24 cellular contexts compared by ENCODE assay signal in genomic region chr13:40356011-40356410, GRCh38.
"Had no signal": no experiment of that assay in that cellular context is flagged by ENCODE, and none has a peak within 500 bp of the region (broad histone marks: within the 10 kb centered on the region; RNA-seq: fewer than 3 reads in every experiment).

No MANE protein-coding gene starts in this region.

- H3K36me3 ChIP-seq: breast epithelium, gastroesophageal sphincter, heart right ventricle, stomach, suprapubic skin, transverse colon, uterus had no signal

- H3K4me1 ChIP-seq: breast epithelium had no signal

- ATAC-seq: activated T-cell treated with anti-CD3 and anti-CD28 coated beads, Interleukin-2, amount 50 U/mL, for 4 hours; gastroesophageal sphincter; heart right ventricle; mucosa of descending colon; psoas muscle; right cardiac atrium had no signal

- H3K4me3 Mint-ChIP-seq: activated B cell treated with CpG ODN at 0.5 μM for 24 hours; activated CD4-positive, alpha-beta T cell treated with anti-CD3 and anti-CD28 coated beads for 36 hours; activated naive CD8-positive, alpha-beta T cell treated with anti-CD3 and anti-CD28 coated beads for 36 hours; activated T-cell treated with anti-CD3 and anti-CD28 coated beads, Interleukin-2, amount 50 U/mL, for 4 hours; central memory CD8-positive, alpha-beta T cell had no signal

- H3K9me3 ChIP-seq: breast epithelium, gastroesophageal sphincter, heart right ventricle, mucosa of descending colon, psoas muscle, stomach, suprapubic skin, transverse colon, uterus had no signal

- H3K9me3 Mint-ChIP-seq: activated B cell treated with CpG ODN at 0.5 μM for 24 hours; activated T-cell treated with anti-CD3 and anti-CD28 coated beads, Interleukin-2, amount 50 U/mL, for 4 hours; activated T-helper 2 cell treated with anti-CD3 and anti-CD28 coated beads, Interferon-gamma antibody, Interleukin-2, Interleukin-4, amounts not matched to agents 10 μg/mL and 5 μg/mL and 100 μg/mL, durations not matched to agents 14 hours and 24 hours and 36 hours; central memory CD8-positive, alpha-beta T cell had no signal

- H3K27ac ChIP-seq: breast epithelium, epithelial cell of prostate, gastroesophageal sphincter, heart right ventricle, psoas muscle, stomach, suprapubic skin, transverse colon, uterus had no signal

- H3K27me3 Mint-ChIP-seq: activated B cell treated with CpG ODN at 0.5 μM for 24 hours; activated CD4-positive, alpha-beta T cell treated with anti-CD3 and anti-CD28 coated beads for 36 hours; activated naive CD8-positive, alpha-beta T cell treated with anti-CD3 and anti-CD28 coated beads for 36 hours; central memory CD8-positive, alpha-beta T cell had no signal

- DNase-seq: activated B cell treated with CpG ODN at 0.5 μM for 24 hours; activated CD4-positive, alpha-beta T cell treated with anti-CD3 and anti-CD28 coated beads, Interleukin-2, amount 50 U/mL, for 48 hours; activated naive CD4-positive, alpha-beta T cell; activated naive CD8-positive, alpha-beta T cell treated with anti-CD3 and anti-CD28 coated beads for 36 hours; activated T-cell treated with anti-CD3 and anti-CD28 coated beads, Interleukin-2, amount 50 U/mL, for 4 hours; amniotic stem cell; heart right ventricle; mesenchymal stem cell; mucosa of descending colon; psoas muscle; right cardiac atrium; stimulated activated CD4-positive, alpha-beta T cell treated with anti-CD3 and anti-CD28 coated beads, Interleukin-1b, Interleukin-23, amount 100 ng/mL, for 48 hours; stomach; T1000; transverse colon; uterus had no signal

- H3K27me3 ChIP-seq: breast epithelium, gastroesophageal sphincter, heart right ventricle, stomach, suprapubic skin, transverse colon, uterus had no signal

- H3K4me3 ChIP-seq: breast epithelium, gastroesophageal sphincter, heart right ventricle, mucosa of descending colon, psoas muscle, skin epidermis, stomach, suprapubic skin, transverse colon, uterus had no signal

- H3K4me1 Mint-ChIP-seq: activated B cell treated with CpG ODN at 0.5 μM for 24 hours had no signal

- H3K27ac Mint-ChIP-seq: activated B cell treated with CpG ODN at 0.5 μM for 24 hours; activated CD4-positive, alpha-beta T cell treated with anti-CD3 and anti-CD28 coated beads for 36 hours; activated naive CD8-positive, alpha-beta T cell treated with anti-CD3 and anti-CD28 coated beads for 36 hours; activated T-helper 2 cell treated with anti-CD3 and anti-CD28 coated beads, Interferon-gamma antibody, Interleukin-2, Interleukin-4, amounts not matched to agents 10 μg/mL and 5 μg/mL and 100 μg/mL, durations not matched to agents 14 hours and 24 hours and 36 hours had no signal
